22 cellular contexts compared by ENCODE assay signal in the genomic region with DNA sequence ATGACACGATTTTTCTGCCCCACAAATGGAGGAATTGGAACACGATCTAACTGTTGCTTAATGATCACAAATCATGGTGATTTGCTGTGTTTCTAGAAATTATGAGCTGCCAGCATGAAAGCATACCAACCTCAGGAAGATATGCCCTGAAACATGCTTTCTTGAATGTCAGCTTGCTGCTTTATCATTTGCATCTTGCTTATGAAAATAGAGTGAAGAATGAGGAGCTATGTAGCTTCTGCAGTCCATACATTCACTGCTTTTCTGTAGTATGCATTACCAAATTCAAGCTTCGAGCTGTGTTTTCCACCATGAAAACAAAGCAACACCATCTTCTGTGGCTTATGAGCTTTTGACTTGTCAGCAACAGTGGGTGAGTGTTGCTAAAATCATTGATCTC. TPM values are rescaled to one million over a fixed set of nuclear protein-coding genes. Genes with fewer than 3 reads are reported as not detected.
DNase-seq lines count a peak whose midpoint lies in the region; ATAC-seq, FAIRE-seq and TF ChIP-seq lines count a peak whose summit lies in the region.
"Had no signal": no experiment of that assay in that cellular context is flagged by ENCODE, and none has a peak within 500 bp of the region (broad histone marks: within the 10 kb centered on the region; RNA-seq: fewer than 3 reads in every experiment).

No MANE protein-coding gene starts in this region.

- no peak overlapping the region for H3K9ac ChIP-seq in astrocyte (ENCODE audit: low read length)
- no peak overlapping the region for H3K9ac ChIP-seq in smooth muscle cell (ENCODE audit: low read depth)
- H3K9ac ChIP-seq: BLaER1 had no signal

- no peak overlapping the region for H2AFZ ChIP-seq in astrocyte (ENCODE audit: low read depth, low read length)
- peak overlapping the region; percentile 64 for H2AFZ ChIP-seq in smooth muscle cell (ENCODE audit: low read depth)

- peak overlapping the region; percentile 46 for H3K27ac Mint-ChIP-seq in activated CD4-positive, alpha-beta T cell treated with anti-CD3 and anti-CD28 coated beads, Interleukin-2, amount 10 ng/mL, durations not matched to agents 24 days and 14 days
- H3K27ac Mint-ChIP-seq in astrocyte (ENCODE audit: unreplicated experiment), result no peak overlapping the region
- H3K27ac Mint-ChIP-seq in chondrocyte (ENCODE audit: unreplicated experiment), result no peak overlapping the region
- H3K27ac Mint-ChIP-seq: activated CD8-positive, alpha-beta T cell treated with anti-CD3 and anti-CD28 coated beads, Interleukin-2, amount 10 ng/mL, durations not matched to agents 7 days and 5 days; activated naive CD8-positive, alpha-beta T cell treated with anti-CD3 and anti-CD28 coated beads for 36 hours; activated T-cell treated with anti-CD3 and anti-CD28 coated beads, Interleukin-2, amount 50 U/mL, for 72 hours; type B pancreatic cell had no signal

- no peaks in the 10 kb centered on the region for H3K79me2 ChIP-seq in astrocyte (ENCODE audit: insufficient read depth, low read length)
- H3K79me2 ChIP-seq in smooth muscle cell (ENCODE audit: low read depth), result no peaks in the 10 kb centered on the region

- H3K9me3 ChIP-seq in astrocyte (ENCODE audit: insufficient read depth, low read depth, low read length) (no peaks in the 10 kb centered on the region), smooth muscle cell (replicated peaks; ENCODE audit: low read depth) (no peaks in the 10 kb centered on the region), uterus (no peaks in the 10 kb centered on the region)
- H3K9me3 ChIP-seq: BLaER1, breast epithelium, pancreas had no signal

- H4K20me1 ChIP-seq in astrocyte (ENCODE audit: insufficient read depth, low read length), result no peaks in the 10 kb centered on the region
- H4K20me1 ChIP-seq in smooth muscle cell (ENCODE audit: low read depth), result no peaks in the 10 kb centered on the region
- H4K20me1 ChIP-seq: BLaER1 had no signal

- H3K27ac ChIP-seq in astrocyte (ENCODE audit: low read depth, low read length) (no peak overlapping the region), smooth muscle cell (ENCODE audit: low read depth) (peak overlapping the region; percentile 15), uterus (no peak overlapping the region)
- H3K27ac ChIP-seq: BLaER1, breast epithelium, pancreas had no signal

- no peak overlapping the region for H3K4me3 Mint-ChIP-seq in activated CD4-positive, alpha-beta T cell treated with anti-CD3 and anti-CD28 coated beads, Interleukin-2, amount 10 ng/mL, durations not matched to agents 24 days and 14 days
- H3K4me3 Mint-ChIP-seq in astrocyte (ENCODE audit: unreplicated experiment) (no peak overlapping the region), chondrocyte (ENCODE audit: unreplicated experiment) (no peak overlapping the region)
- H3K4me3 Mint-ChIP-seq: activated CD8-positive, alpha-beta T cell treated with anti-CD3 and anti-CD28 coated beads, Interleukin-2, amount 10 ng/mL, durations not matched to agents 7 days and 5 days; type B pancreatic cell had no signal

- DNase-seq in activated CD4-positive, alpha-beta T cell treated with anti-CD3 and anti-CD28 coated beads, Interleukin-2, amount 10 ng/mL, durations not matched to agents 24 days and 14 days, result no peak
- no peak for DNase-seq in activated CD4-positive, alpha-beta T cell treated with anti-CD3 and anti-CD28 coated beads, Interleukin-2, amount 50 U/mL, for 1 hour
- DNase-seq in astrocyte (ENCODE audit: low read depth) (no peak), smooth muscle cell (lab: John Stamatoyannopoulos, UW; ENCODE audit: unreplicated experiment) (no peak), chondrocyte (ENCODE audit: low spot score) (no peak), uterus (no peak), pons (ENCODE audit: low spot score) (no peak)
- DNase-seq: activated CD8-positive, alpha-beta T cell treated with anti-CD3 and anti-CD28 coated beads, Interleukin-2, amount 10 ng/mL, durations not matched to agents 7 days and 5 days; activated naive CD8-positive, alpha-beta T cell treated with anti-CD3 and anti-CD28 coated beads for 36 hours; activated T-cell treated with anti-CD3 and anti-CD28 coated beads, Interleukin-2, amount 50 U/mL, for 72 hours; kidney; NCI-H2107; pancreas; stimulated activated CD4-positive, alpha-beta T cell treated with anti-CD3 and anti-CD28 coated beads, Interleukin-1b, Interleukin-23, amount 100 ng/mL, for 48 hours; stimulated activated naive CD8-positive, alpha-beta T cell treated with anti-CD3 and anti-CD28 coated beads, Interleukin-15, Interleukin-2, amounts not matched to agents 100 U/mL and 50 U/mL, for 24 hours had no signal

- H3F3A ChIP-seq in smooth muscle cell (ENCODE audit: low read depth), result no peaks in the 10 kb centered on the region

- TF ChIP-seq CTCF in astrocyte (IDR thresholded peaks at IDR 0.05; ENCODE audit: insufficient read depth, low read depth, low read length) (no peak), smooth muscle cell (IDR thresholded peaks at IDR 0.05; ENCODE audit: borderline replicate concordance, insufficient read depth, poor library complexity, severe bottlenecking) (no peak), chondrocyte (IDR thresholded peaks at IDR 0.05) (no peak), uterus (IDR thresholded peaks at IDR 0.05) (no peak)

- H3K36me3 ChIP-seq in astrocyte (ENCODE audit: insufficient read depth, low read length), result no peaks in the 10 kb centered on the region
- no peaks in the 10 kb centered on the region for H3K36me3 ChIP-seq in smooth muscle cell (ENCODE audit: low read depth)
- H3K36me3 ChIP-seq in uterus, result no peaks in the 10 kb centered on the region
- H3K36me3 ChIP-seq: breast epithelium had no signal

- no peaks in the 10 kb centered on the region for H3K27me3 Mint-ChIP-seq in activated CD4-positive, alpha-beta T cell treated with anti-CD3 and anti-CD28 coated beads, Interleukin-2, amount 10 ng/mL, durations not matched to agents 24 days and 14 days
- H3K27me3 Mint-ChIP-seq in astrocyte (ENCODE audit: low read depth, unreplicated experiment) (no peaks in the 10 kb centered on the region), chondrocyte (ENCODE audit: low read depth) (no peaks in the 10 kb centered on the region)
- H3K27me3 Mint-ChIP-seq: activated naive CD8-positive, alpha-beta T cell treated with anti-CD3 and anti-CD28 coated beads for 36 hours; type B pancreatic cell had no signal

- H3K27me3 ChIP-seq in astrocyte (ENCODE audit: insufficient read depth, low read length) (no peaks in the 10 kb centered on the region), smooth muscle cell (ENCODE audit: low read depth) (no peaks in the 10 kb centered on the region), uterus (no peaks in the 10 kb centered on the region)
- H3K27me3 ChIP-seq: BLaER1, breast epithelium, pancreas had no signal

- FAIRE-seq in astrocyte (lab: Jason Lieb, UNC), result no peak
- FAIRE-seq: A204.1, HTR-8/SVneo, kidney, pancreas had no signal

- H3K4me3 ChIP-seq in astrocyte (ENCODE audit: insufficient read depth, low read depth, low read length) (no peak overlapping the region), smooth muscle cell (no peak overlapping the region), uterus (no peak overlapping the region)
- H3K4me3 ChIP-seq: BLaER1, pancreas had no signal

- no peak for TF ChIP-seq POLR2A in uterus (IDR thresholded peaks at IDR 0.05)

- H3K4me2 ChIP-seq in astrocyte (ENCODE audit: low read length) (peak overlapping the region; percentile 71), smooth muscle cell (peak overlapping the region; percentile 63)
- H3K4me2 ChIP-seq: BLaER1 had no signal

- intact Hi-C loops in activated CD4-positive, alpha-beta T cell treated with anti-CD3 and anti-CD28 coated beads, Interleukin-2, amount 10 ng/mL, durations not matched to agents 24 days and 14 days (cut with micrococcal nuclease), result loop anchor here (5.0 to 10.0 kb wide), 2 partner anchors 108 to 204 kb away; a partner anchor contains a TSS
- intact Hi-C loops in uterus (cut with DNase I; ENCODE audit: low total_unique reads), result no loop called here

- H3K4me1 Mint-ChIP-seq in activated CD4-positive, alpha-beta T cell treated with anti-CD3 and anti-CD28 coated beads, Interleukin-2, amount 10 ng/mL, durations not matched to agents 24 days and 14 days, result peaks cover 24% of the 10 kb centered on the region
- H3K4me1 Mint-ChIP-seq in astrocyte (ENCODE audit: low read depth, unreplicated experiment) (peaks cover 29% of the 10 kb centered on the region), chondrocyte (ENCODE audit: low read depth) (peaks cover 40% of the 10 kb centered on the region)

- H3K4me1 ChIP-seq in astrocyte (ENCODE audit: insufficient read depth, low read length) (peaks cover 13% of the 10 kb centered on the region), smooth muscle cell (ENCODE audit: low read depth) (peaks cover 16% of the 10 kb centered on the region), uterus (no peaks in the 10 kb centered on the region)
- H3K4me1 ChIP-seq: breast epithelium, pancreas had no signal

- WGBS in smooth muscle cell (ENCODE audit: low lambda C conversion rate), result 75% methylated on average over 3 of the region's 3 CpGs

- peaks cover 56% of the 10 kb centered on the region for H3K36me3 Mint-ChIP-seq in activated CD4-positive, alpha-beta T cell treated with anti-CD3 and anti-CD28 coated beads, Interleukin-2, amount 10 ng/mL, durations not matched to agents 24 days and 14 days (ENCODE audit: low read depth)
- H3K36me3 Mint-ChIP-seq in astrocyte (ENCODE audit: low read depth, unreplicated experiment), result no peaks in the 10 kb centered on the region
- H3K36me3 Mint-ChIP-seq in chondrocyte (ENCODE audit: low read depth), result no peaks in the 10 kb centered on the region
- H3K36me3 Mint-ChIP-seq: type B pancreatic cell had no signal

- peak; percentile 48 for ATAC-seq in HG03064 (IDR thresholded peaks at IDR 0.05; ENCODE audit: low read depth, unreplicated experiment)
- ATAC-seq: pancreas; stimulated activated naive CD8-positive, alpha-beta T cell treated with anti-CD3 and anti-CD28 coated beads, Interleukin-15, Interleukin-2, amounts not matched to agents 100 U/mL and 50 U/mL, for 24 hours had no signal

- H3K9me3 Mint-ChIP-seq in activated CD4-positive, alpha-beta T cell treated with anti-CD3 and anti-CD28 coated beads, Interleukin-2, amount 10 ng/mL, durations not matched to agents 24 days and 14 days, result no peaks in the 10 kb centered on the region
- H3K9me3 Mint-ChIP-seq in astrocyte (ENCODE audit: unreplicated experiment), result no peaks in the 10 kb centered on the region
- no peaks in the 10 kb centered on the region for H3K9me3 Mint-ChIP-seq in chondrocyte (ENCODE audit: low read depth)
- H3K9me3 Mint-ChIP-seq: activated naive CD8-positive, alpha-beta T cell treated with anti-CD3 and anti-CD28 coated beads for 36 hours; activated T-cell treated with anti-CD3 and anti-CD28 coated beads, Interleukin-2, amount 50 U/mL, for 72 hours; type B pancreatic cell had no signal

RNA-seq across cellular contexts. Expression of a gene that starts 16.5 kb away (rescaled TPM):
- not detected in 2 replicates for total RNA-seq in activated CD4-positive, alpha-beta T cell treated with anti-CD3 and anti-CD28 coated beads, Interleukin-2, amount 10 ng/mL, durations not matched to agents 24 days and 14 days
- total RNA-seq in astrocyte (23.4 and 26.0 TPM in 2 replicates), smooth muscle cell (0.31 and 1.4 TPM in 2 replicates), chondrocyte (7.9 to 31.3 TPM (median 8.4 TPM) in 3 replicates), uterus (1 to 10 TPM in 3 of 4 donors, under 1 TPM in 1; 0.26 to 1.5 (median 1.2) TPM)
- polyA plus RNA-seq in smooth muscle cell, result 0.45 TPM in 1 of 2 replicates, not detected in the other
- total RNA-seq: activated CD8-positive, alpha-beta T cell treated with anti-CD3 and anti-CD28 coated beads, Interleukin-2, amount 10 ng/mL, durations not matched to agents 7 days and 5 days; activated naive CD8-positive, alpha-beta T cell treated with anti-CD3 and anti-CD28 coated beads for 36 hours; activated T-cell treated with anti-CD3 and anti-CD28 coated beads, Interleukin-2, amount 50 U/mL, for 72 hours; lung microvascular endothelial cell had no signal
